23 cellular contexts compared by ENCODE assay signal in the genomic region with DNA sequence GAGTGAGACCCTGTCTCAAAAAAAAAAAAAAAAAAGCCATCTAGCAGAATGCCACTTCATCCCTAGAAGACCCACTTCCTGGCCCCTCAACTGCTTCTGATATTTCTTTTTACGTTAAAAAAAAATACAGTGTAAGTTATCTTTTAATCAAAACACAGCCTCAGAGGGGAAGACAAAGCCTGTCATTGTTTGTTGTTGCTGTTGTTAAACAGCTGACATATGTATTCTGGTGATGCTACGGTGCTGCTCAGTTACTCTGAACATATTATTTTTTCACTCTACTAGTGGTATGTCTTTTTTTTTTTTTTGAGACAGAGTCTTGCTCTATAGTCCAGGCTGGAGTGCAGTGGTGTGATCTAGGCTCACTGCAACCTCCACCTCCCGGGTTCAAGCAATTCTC.
"Had no signal": no experiment of that assay in that cellular context is flagged by ENCODE, and none has a peak within 500 bp of the region (broad histone marks: within the 10 kb centered on the region; RNA-seq: fewer than 3 reads in every experiment).

No MANE protein-coding gene starts in this region.

- H3K27ac ChIP-seq: SK-N-MC had no signal

- H3K4me3 Mint-ChIP-seq: activated naive CD4-positive, alpha-beta T cell treated with anti-CD3 and anti-CD28 coated beads for 36 hours; activated naive CD8-positive, alpha-beta T cell; activated T-helper 17 cell treated with anti-CD3 and anti-CD28 coated beads, Interleukin-2, amount 50 U/mL, for 72 hours; brain; T-helper 2 cell treated with Interferon-gamma antibody and Interleukin-4, amounts not matched to agents 5 μg/mL and 100 μg/mL, for 36 hours had no signal

- H3K9me3 Mint-ChIP-seq: activated T-helper 17 cell treated with anti-CD3 and anti-CD28 coated beads, Interleukin-2, amount 50 U/mL, for 72 hours; T-helper 2 cell treated with Interferon-gamma antibody and Interleukin-4, amounts not matched to agents 5 μg/mL and 100 μg/mL, for 36 hours had no signal

- H3K4me3 ChIP-seq: SK-N-MC had no signal

- H3K27me3 Mint-ChIP-seq: activated naive CD8-positive, alpha-beta T cell; activated T-helper 17 cell treated with anti-CD3 and anti-CD28 coated beads, Interleukin-2, amount 50 U/mL, for 72 hours had no signal

- H3K27ac Mint-ChIP-seq: activated naive CD4-positive, alpha-beta T cell treated with anti-CD3 and anti-CD28 coated beads for 36 hours; activated naive CD8-positive, alpha-beta T cell; activated T-helper 17 cell treated with anti-CD3 and anti-CD28 coated beads, Interleukin-2, amount 50 U/mL, for 72 hours; brain; T-helper 2 cell treated with Interferon-gamma antibody and Interleukin-4, amounts not matched to agents 5 μg/mL and 100 μg/mL, for 36 hours had no signal

- DNase-seq: activated CD4-positive, alpha-beta T cell treated with anti-CD3 and anti-CD28 coated beads for 48 hours; activated CD4-positive, alpha-beta T cell treated with anti-CD3 and anti-CD28 coated beads, Interleukin-2, amount 50 U/mL, for 48 hours; activated gamma-delta T cell; activated naive CD4-positive, alpha-beta T cell treated with anti-CD3 and anti-CD28 coated beads for 36 hours; activated T-cell treated with anti-CD3 and anti-CD28 coated beads for 4 hours; activated T-cell treated with anti-CD3 and anti-CD28 coated beads, Interleukin-2, amount 50 U/mL, for 48 hours; amygdala; KBM-7; NCI-H1048; NCI-H146; NCI-H187 treated with DMSO at 0.1 percent for 48 hours; NCI-H2081 treated with DMSO at 0.1 percent for 48 hours; NCI-H226; NCI-H526; NCI-H774; SIG-M5; T-helper 1 cell had no signal

- ATAC-seq: activated CD4-positive, CD25-positive, alpha-beta regulatory T cell treated with anti-CD3 and anti-CD28 coated beads, Interleukin-2, amount 50 U/mL, for 24 hours; activated T-helper 17 cell treated with anti-CD3 and anti-CD28 coated beads, Interleukin-2, amount 50 U/mL, for 72 hours had no signal
